ENCODE assay signal across 15 cellular contexts in the genomic region with DNA sequence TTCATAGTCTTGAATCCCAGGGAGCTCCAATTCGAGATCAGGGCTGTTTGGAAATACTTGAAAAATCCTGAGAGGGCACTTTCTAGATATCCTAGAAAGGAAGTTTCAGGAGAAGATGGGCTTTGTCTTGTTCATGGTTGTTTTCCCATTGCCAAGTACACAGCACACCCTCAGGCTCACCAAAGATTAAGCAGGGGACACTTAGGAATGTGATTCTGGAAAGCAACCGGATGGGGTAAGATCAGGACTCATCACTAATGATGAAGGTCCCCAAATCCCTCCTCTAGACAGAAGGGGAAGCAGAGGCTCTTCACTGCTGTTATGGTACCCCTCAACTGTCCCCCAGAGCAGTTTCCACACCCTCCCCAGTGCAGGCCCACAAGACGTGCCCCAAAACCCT. TPM values are rescaled to one million over a fixed set of nuclear protein-coding genes. Genes with fewer than 3 reads are reported as not detected.
DNase-seq lines count a peak whose midpoint lies in the region; TF ChIP-seq lines count a peak whose summit lies in the region.
"Had no signal": no experiment of that assay in that cellular context is flagged by ENCODE, and none has a peak within 500 bp of the region (broad histone marks: within the 10 kb centered on the region; RNA-seq: fewer than 3 reads in every experiment).

No MANE protein-coding gene starts in this region.

- peaks cover 62% of the 10 kb centered on the region for H3K36me3 Mint-ChIP-seq in Caco-2 (ENCODE audit: insufficient read depth, unreplicated experiment)
- H3K36me3 Mint-ChIP-seq in endodermal cell (ENCODE audit: low read depth) = peaks cover 48% of the 10 kb centered on the region
- peaks cover 31% of the 10 kb centered on the region for H3K36me3 Mint-ChIP-seq in osteocyte (ENCODE audit: unreplicated experiment)

- H3F3A ChIP-seq in MM.1S (ENCODE audit: insufficient read depth, low read length) = no peaks in the 10 kb centered on the region

- H3K4me1 Mint-ChIP-seq in Caco-2 (ENCODE audit: low read depth, unreplicated experiment) = no peaks in the 10 kb centered on the region
- peaks cover 2% of the 10 kb centered on the region for H3K4me1 Mint-ChIP-seq in endodermal cell
- H3K4me1 Mint-ChIP-seq in osteocyte (ENCODE audit: unreplicated experiment) = peaks cover 39% of the 10 kb centered on the region
- H3K4me1 Mint-ChIP-seq: activated naive CD4-positive, alpha-beta T cell treated with anti-CD3 and anti-CD28 coated beads, Interleukin-2, amount 50 U/mL, for 24 hours; memory B cell had no signal

- H3K4me3 ChIP-seq in Caco-2 (ENCODE audit: low read depth, low read length) (no peak overlapping the region), NT2/D1 (ENCODE audit: insufficient read length, low read depth) (no peak overlapping the region), endodermal cell (ENCODE audit: low read length) (no peak overlapping the region), MM.1S (ENCODE audit: low read length) (no peak overlapping the region)
- H3K4me3 ChIP-seq: coronary artery had no signal

- DNase-seq in Caco-2 (no peak), NT2/D1 (ENCODE audit: low read depth, low spot score) (no peak), endodermal cell (no peak), osteocyte (ENCODE audit: extremely low spot score, unreplicated experiment) (no peak), NCI-H2227 (lab: John Stamatoyannopoulos, UW; ENCODE audit: unreplicated experiment) (no peak), MM.1S (no peak), NCI-H1048 (lab: John Stamatoyannopoulos, UW) (no peak), NCI-H146 treated with DMSO at 0.1 percent for 48 hours (lab: John Stamatoyannopoulos, UW; ENCODE audit: unreplicated experiment) (no peak)
- DNase-seq: H7, NCI-H1436, NCI-H510A treated with DMSO at 0.1 percent for 48 hours had no signal

- POLR2A ChIA-PET in Caco-2 (lab: Charles Lee) = no interaction called here

- WGBS in endodermal cell (ENCODE audit: insufficient coverage in 1 of 2, insufficient read length in 1 of 2), 2 experiments = 79 to 86% methylated on average over 2 to 3 of the region's 3 CpGs

- no peak overlapping the region for H2AFZ ChIP-seq in MM.1S (ENCODE audit: low read length)

- no peaks in the 10 kb centered on the region for H4K20me1 ChIP-seq in MM.1S (ENCODE audit: insufficient read depth, low read length)

- no peaks in the 10 kb centered on the region for H3K9me2 ChIP-seq in MM.1S (replicated peaks; ENCODE audit: insufficient read depth, low read length)

- TF ChIP-seq CTCF in Caco-2 (IDR thresholded peaks at IDR 0.05; ENCODE audit: insufficient read depth in 1 of 2, low read depth in 1 of 2, low read length in 1 of 2, severe bottlenecking in 1 of 2, unreplicated experiment in 1 of 2) = no peak
- no peak for TF ChIP-seq CTCF in endodermal cell (conservative IDR thresholded peaks at IDR 0.05)
- TF ChIP-seq CTCF in osteocyte (IDR thresholded peaks at IDR 0.05) = no peak
- no peak for TF ChIP-seq CTCF in MM.1S (IDR thresholded peaks at IDR 0.05; ENCODE audit: low read length)

- H3K4me1 ChIP-seq in Caco-2 (peaks cover 17% of the 10 kb centered on the region), NT2/D1 (ENCODE audit: insufficient read depth, insufficient read length) (peaks cover 20% of the 10 kb centered on the region), endodermal cell (ENCODE audit: control insufficient read depth, insufficient read depth, low read length) (no peaks in the 10 kb centered on the region), MM.1S (ENCODE audit: low read length) (no peaks in the 10 kb centered on the region)

- H3K36me3 ChIP-seq in Caco-2 (ENCODE audit: control insufficient read depth, insufficient read depth, low read length) (peaks cover 3% of the 10 kb centered on the region), NT2/D1 (ENCODE audit: insufficient read depth, insufficient read length, low read length) (peaks cover 63% of the 10 kb centered on the region), endodermal cell (ENCODE audit: control insufficient read depth, insufficient read depth, low read length) (peaks cover 26% of the 10 kb centered on the region), MM.1S (replicated peaks; ENCODE audit: insufficient read depth, low read length) (0 out of 2 replicates have a peak, but pooled peaks cover 3% of the 10 kb centered on the region)

- H3K27ac Mint-ChIP-seq in Caco-2 (ENCODE audit: unreplicated experiment) (peak overlapping the region; percentile 5), endodermal cell (peak overlapping the region; percentile 65), osteocyte (ENCODE audit: unreplicated experiment) (peak overlapping the region; percentile 87)
- H3K27ac Mint-ChIP-seq: memory B cell had no signal

- no TSS peak for BruUV-seq in Caco-2 (replicated peaks; lab: Mats Ljungman, UMichigan)

- H3K9ac ChIP-seq in NT2/D1 (ENCODE audit: insufficient read length, low read depth) (peak overlapping the region; percentile 37), endodermal cell (ENCODE audit: extremely low read depth, low read length, poor library complexity, severe bottlenecking) (no peak overlapping the region), MM.1S (ENCODE audit: low read length) (no peak overlapping the region)

- H3K4me3 Mint-ChIP-seq in Caco-2 (ENCODE audit: unreplicated experiment) (no peak overlapping the region), endodermal cell (no peak overlapping the region), osteocyte (ENCODE audit: unreplicated experiment) (no peak overlapping the region)
- H3K4me3 Mint-ChIP-seq: activated naive CD4-positive, alpha-beta T cell treated with anti-CD3 and anti-CD28 coated beads, Interleukin-2, amount 50 U/mL, for 24 hours; memory B cell had no signal

- H3K27me3 ChIP-seq in Caco-2 (replicated peaks; ENCODE audit: control insufficient read depth, insufficient read depth, low read length) (no peaks in the 10 kb centered on the region), NT2/D1 (ENCODE audit: insufficient read depth, insufficient read length) (no peaks in the 10 kb centered on the region), endodermal cell (ENCODE audit: control insufficient read depth, insufficient read depth, low read length, poor library complexity, severe bottlenecking) (no peaks in the 10 kb centered on the region), MM.1S (replicated peaks; ENCODE audit: insufficient read depth, low read length) (no peaks in the 10 kb centered on the region)

- H3K9me3 Mint-ChIP-seq in Caco-2 (ENCODE audit: unreplicated experiment) (no peaks in the 10 kb centered on the region), endodermal cell (no peaks in the 10 kb centered on the region), osteocyte (ENCODE audit: unreplicated experiment) (no peaks in the 10 kb centered on the region)
- H3K9me3 Mint-ChIP-seq: activated naive CD4-positive, alpha-beta T cell treated with anti-CD3 and anti-CD28 coated beads, Interleukin-2, amount 50 U/mL, for 24 hours; memory B cell had no signal

- CTCF ChIA-PET in Caco-2 (lab: Charles Lee) = no interaction called here

- intact Hi-C loops in Caco-2 (cut with micrococcal nuclease; ENCODE audit: unreplicated experiment) = no loop called here

- H3K9me3 ChIP-seq in Caco-2 (no peaks in the 10 kb centered on the region), NT2/D1 (ENCODE audit: insufficient read depth, low read length) (no peaks in the 10 kb centered on the region), endodermal cell (ENCODE audit: control insufficient read depth, low read length) (no peaks in the 10 kb centered on the region), MM.1S (replicated peaks; ENCODE audit: insufficient read depth, low read length) (no peaks in the 10 kb centered on the region)

- H3K27me3 Mint-ChIP-seq in Caco-2 (ENCODE audit: insufficient read depth, unreplicated experiment) (no peaks in the 10 kb centered on the region), endodermal cell (ENCODE audit: insufficient read depth) (no peaks in the 10 kb centered on the region), osteocyte (ENCODE audit: unreplicated experiment) (no peaks in the 10 kb centered on the region)
- H3K27me3 Mint-ChIP-seq: activated naive CD4-positive, alpha-beta T cell treated with anti-CD3 and anti-CD28 coated beads, Interleukin-2, amount 50 U/mL, for 24 hours; memory B cell had no signal

- H3K27ac ChIP-seq in endodermal cell (ENCODE audit: low read depth, low read length) (peak overlapping the region; percentile 26), MM.1S (ENCODE audit: low read length) (no peak overlapping the region)
- H3K27ac ChIP-seq: C4-2B, coronary artery had no signal

- no peaks in the 10 kb centered on the region for H3K79me2 ChIP-seq in MM.1S (ENCODE audit: low read length)

- H3K4me2 ChIP-seq in MM.1S (ENCODE audit: low read depth, low read length) = no peak overlapping the region

RNA-seq across cellular contexts. Expression of gene VAC14, which starts 40.7 kb away (rescaled TPM):
- total RNA-seq in Caco-2 (2022) (63.5 and 67.3 TPM in 2 replicates), endodermal cell (10 to 100 TPM; 47.5 to 48.7 TPM), osteocyte (44.5 and 45.3 TPM in 2 replicates)
- polyA plus RNA-seq in endodermal cell (2013, experiment 1 of 2) = 46.2 TPM
- polyA plus RNA-seq in endodermal cell (2013, experiment 2 of 2) = 42.4 TPM

Comparison
In these comparisons a context has a peak if more than half of its experiments do, and no peak if none do; other contexts are left out.
1. H3K27ac Mint-ChIP-seq: peak in every context shown above with its lines; median percentile 87 in osteocyte; 65 in endodermal cell; 5 in Caco-2.